In genomic region chr15:58715266-58715917, GRCh38 we compare ENCODE assay signal across 18 cellular contexts. TPM values are rescaled to one million over a fixed set of nuclear protein-coding genes. Genes with fewer than 3 reads are reported as not detected.
A peak's percentile ranks its signal among the peaks of the same experiment; 100 is the strongest.
DNase-seq lines count a peak whose midpoint lies in the region; ATAC-seq and TF ChIP-seq lines count a peak whose summit lies in the region.
"Had no signal": no experiment of that assay in that cellular context is flagged by ENCODE, and none has a peak within 500 bp of the region (broad histone marks: within the 10 kb centered on the region; RNA-seq: fewer than 3 reads in every experiment).

No MANE protein-coding gene starts in this region.

- H2BK15ac ChIP-seq in H9 (ENCODE audit: low read depth, low read length) = no peak overlapping the region

- H2AK5ac ChIP-seq in H9 (ENCODE audit: insufficient read length, low read length) = no peak overlapping the region

- no peak overlapping the region for H3K23ac ChIP-seq in H9 (ENCODE audit: insufficient read length, low read depth, low read length)

- peak overlapping the region in 2 of 3 experiments; percentile 9 to 35; a peak in 1 of 7 replicates for H3K27ac Mint-ChIP-seq in H9
- H3K27ac Mint-ChIP-seq in memory B cell = peak overlapping the region; percentile 39

- ATAC-seq in memory B cell (ENCODE audit: low read depth) = peak; percentile 84
- ATAC-seq in HG03432 (IDR thresholded peaks at IDR 0.05; ENCODE audit: unreplicated experiment) = no peak
- no peak for ATAC-seq in HG03097 (IDR thresholded peaks at IDR 0.05; ENCODE audit: low FRiP score, unreplicated experiment)
- ATAC-seq: A549, Panc1, Right ventricle myocardium inferior, SK-N-SH treated with all-trans-retinoic acid at 6 μM for 48 hours had no signal

- WGBS in H9 (ENCODE audit: extremely low coverage, insufficient read length, low lambda C conversion rate) = no CpG with 5 or more reads among the region's 3 CpGs
- WGBS in hepatocyte (ENCODE audit: low lambda C conversion rate, missing lambda C conversion rate) = 98% methylated on average over 3 of the region's 3 CpGs

- no peak overlapping the region for H3K4me3 Mint-ChIP-seq in H9
- H3K4me3 Mint-ChIP-seq in memory B cell = no peak overlapping the region

- no peak overlapping the region for H3K56ac ChIP-seq in H9 (ENCODE audit: insufficient read length, low read depth, low read length)

- no peaks in the 10 kb centered on the region for H3K9me2 ChIP-seq in hepatocyte (replicated peaks; ENCODE audit: insufficient read depth)

- H3K9me3 Mint-ChIP-seq in H9 (no peaks in the 10 kb centered on the region), memory B cell (no peaks in the 10 kb centered on the region)

- no peaks in the 10 kb centered on the region for H3K27me3 ChIP-seq in BLaER1 treated with 17β-estradiol and CSF1 and Interleukin-3, amounts not matched to agents 10 nM and 100 nM
- no peaks in the 10 kb centered on the region for H3K27me3 ChIP-seq in H9 (ENCODE audit: insufficient read depth, low read length)
- H3K27me3 ChIP-seq in hepatocyte = no peaks in the 10 kb centered on the region

- H4K8ac ChIP-seq in H9 (replicated peaks; ENCODE audit: insufficient read length, low read depth, low read length) = no peak overlapping the region

- no peak overlapping the region for H2BK20ac ChIP-seq in H9 (ENCODE audit: low read depth, low read length, poor library complexity, severe bottlenecking)

- H4K91ac ChIP-seq in H9 (ENCODE audit: insufficient read length, low read depth, low read length) = no peak overlapping the region

- H3K14ac ChIP-seq in H9 (ENCODE audit: insufficient read depth, low read length) = no peak overlapping the region

- H3K36me3 ChIP-seq in BLaER1 treated with 17β-estradiol and CSF1 and Interleukin-3, amounts not matched to agents 10 nM and 100 nM = peaks cover 62 to 98% (median 85%) of the 10 kb centered on the region in 11 experiments
- no peaks in the 10 kb centered on the region for H3K36me3 ChIP-seq in hepatocyte (replicated peaks; ENCODE audit: insufficient read depth, low read depth)

- no peaks in the 10 kb centered on the region for H3K27me3 Mint-ChIP-seq in H9 (ENCODE audit: low read depth)
- no peaks in the 10 kb centered on the region for H3K27me3 Mint-ChIP-seq in memory B cell

- H3K79me1 ChIP-seq in H9 (ENCODE audit: insufficient read depth, low read depth, low read length, poor library complexity, severe bottlenecking) = peaks cover 9% of the 10 kb centered on the region

- peaks cover 19 to 56% (median 30%) of the 10 kb centered on the region in 10 experiments for H3K4me1 ChIP-seq in BLaER1 treated with 17β-estradiol and CSF1 and Interleukin-3, amounts not matched to agents 10 nM and 100 nM
- H3K4me1 ChIP-seq in H9 (ENCODE audit: insufficient read depth, low read length) (no peaks in the 10 kb centered on the region), hepatocyte (ENCODE audit: insufficient read depth) (no peaks in the 10 kb centered on the region)

- peak overlapping the region in 8 of 11 experiments; percentile 4 to 67 (median 36); a peak in 11 of 22 replicates for H3K4me2 ChIP-seq in BLaER1 treated with 17β-estradiol and CSF1 and Interleukin-3, amounts not matched to agents 10 nM and 100 nM
- H3K4me2 ChIP-seq in H9 (ENCODE audit: insufficient read depth, insufficient read length, low read length) (no peak overlapping the region), hepatocyte (no peak overlapping the region)
- H3K4me2 ChIP-seq: A549 had no signal

- H2BK120ac ChIP-seq in H9 (ENCODE audit: low read depth, low read length, poor library complexity, severe bottlenecking) = no peak overlapping the region

- no peak overlapping the region for H4K5ac ChIP-seq in H9 (ENCODE audit: insufficient read length, low read depth, low read length)

- no peak overlapping the region for H3K27ac ChIP-seq in BLaER1 treated with 17β-estradiol and CSF1 and Interleukin-3, amounts not matched to agents 10 nM and 100 nM
- H3K27ac ChIP-seq in H9 (ENCODE audit: insufficient read length, low read depth, low read length) (no peak overlapping the region), hepatocyte (no peak overlapping the region)
- H3K27ac ChIP-seq: A549 had no signal

- TF ChIP-seq CTCF in H9 (conservative IDR thresholded peaks at IDR 0.05) = no peak
- no peak for TF ChIP-seq CTCF in hepatocyte (IDR thresholded peaks at IDR 0.05; ENCODE audit: poor library complexity)

- H3K9me3 ChIP-seq in BLaER1 treated with 17β-estradiol and CSF1 and Interleukin-3, amounts not matched to agents 10 nM and 100 nM (replicated peaks in 1 of 11) = peaks cover 0 to 15% (median 0%) of the 10 kb centered on the region in 11 experiments; a peak in 6 of 22 replicates
- no peaks in the 10 kb centered on the region for H3K9me3 ChIP-seq in H9 (ENCODE audit: control insufficient read depth, low read depth, low read length)
- H3K9me3 ChIP-seq in hepatocyte (ENCODE audit: low read depth) = no peaks in the 10 kb centered on the region
- H3K9me3 ChIP-seq: A549 had no signal

- H3T11ph ChIP-seq in H9 (ENCODE audit: low read length) = no peak overlapping the region

- DNase-seq in H9 (no peak), NOMO-1 treated with dmso at 0.1 percent for 144 hours (lab: John Stamatoyannopoulos, UW; ENCODE audit: unreplicated experiment) (peak; percentile 12), memory B cell (ENCODE audit: low spot score in 2 of 2) (no peak), hepatocyte (ENCODE audit: low spot score) (no peak), activated T-cell treated with anti-CD3 and anti-CD28 coated beads for 4 hours (no peak)
- DNase-seq: IMR-90, NCI-H1092 treated with DMSO at 0.1 percent for 48 hours, NCI-H1694, NCI-H2107, NCI-H226, NCI-H526 had no signal

- peaks cover 23 to 100% (median 91%) of the 10 kb centered on the region in 11 experiments for H4K20me1 ChIP-seq in BLaER1 treated with 17β-estradiol and CSF1 and Interleukin-3, amounts not matched to agents 10 nM and 100 nM
- no peaks in the 10 kb centered on the region for H4K20me1 ChIP-seq in H9 (ENCODE audit: control insufficient read depth, insufficient read depth, insufficient read length)
- H4K20me1 ChIP-seq in hepatocyte (ENCODE audit: insufficient read depth, poor library complexity, severe bottlenecking) = peaks cover 9% of the 10 kb centered on the region

- no peak overlapping the region for H3K18ac ChIP-seq in H9 (ENCODE audit: insufficient read length, low read depth, low read length)

- H2BK5ac ChIP-seq in H9 (ENCODE audit: insufficient read length, low read length) = no peak overlapping the region

- H3K4me1 Mint-ChIP-seq in H9 = peaks cover 5 to 7% of the 10 kb centered on the region in 2 experiments
- H3K4me1 Mint-ChIP-seq in memory B cell = peaks cover 17% of the 10 kb centered on the region

- H3K23me2 ChIP-seq in H9 (ENCODE audit: insufficient read length, low read depth, low read length, poor library complexity, severe bottlenecking) = no peaks in the 10 kb centered on the region

- H2AFZ ChIP-seq in H9 (ENCODE audit: low read length) = no peak overlapping the region
- no peak overlapping the region for H2AFZ ChIP-seq in hepatocyte

- no peak overlapping the region for H3K9ac ChIP-seq in BLaER1 treated with 17β-estradiol and CSF1 and Interleukin-3, amounts not matched to agents 10 nM and 100 nM
- H3K9ac ChIP-seq in H9 (ENCODE audit: extremely low read depth, insufficient read length, low read length) = no peak overlapping the region

- no peak overlapping the region for H3K4ac ChIP-seq in H9 (ENCODE audit: low read depth, low read length)

- H3K36me3 Mint-ChIP-seq in H9 (ENCODE audit: insufficient read depth in 1 of 3, low read depth in 3 of 3) (peaks cover 5 to 18% (median 11%) of the 10 kb centered on the region in 3 experiments; a peak in 6 of 7 replicates), memory B cell (peaks cover 11% of the 10 kb centered on the region)

- H3K79me2 ChIP-seq in H9 (ENCODE audit: insufficient read depth, low read length) (peaks cover 2% of the 10 kb centered on the region; the same call in 1 of the 2 replicates), hepatocyte (peaks cover 83% of the 10 kb centered on the region)

- no peak overlapping the region for H2BK12ac ChIP-seq in H9 (ENCODE audit: insufficient read length, low read depth, low read length)

- H3K4me3 ChIP-seq in BLaER1 treated with 17β-estradiol and CSF1 and Interleukin-3, amounts not matched to agents 10 nM and 100 nM = no peak overlapping the region
- H3K4me3 ChIP-seq in hepatocyte = no peak overlapping the region
- H3K4me3 ChIP-seq: A549 had no signal

RNA-seq across cellular contexts. Expression of gene ADAM10, which starts 34.1 kb away (rescaled TPM):
- total RNA-seq in H9 (2021) (150 and 159 TPM in 2 replicates), hepatocyte (125 and 163 TPM in 2 replicates)
- 112 and 121 TPM in 2 replicates for polyA plus RNA-seq in hepatocyte

RNA-seq across cellular contexts. Expression of gene MINDY2, which starts 55.7 kb away (rescaled TPM):
- total RNA-seq in H9 (2021) = 29.5 and 32.3 TPM in 2 replicates
- total RNA-seq in hepatocyte = 17.9 and 19.3 TPM in 2 replicates
- polyA plus RNA-seq in hepatocyte = 32.3 and 44.2 TPM in 2 replicates

Comparison
In these comparisons a context has a peak if more than half of its experiments do, and no peak if none do; other contexts are left out.
1. H3K4me2 ChIP-seq: peak in BLaER1 treated with 17β-estradiol and CSF1 and Interleukin-3, amounts not matched to agents 10 nM and 100 nM (8 of 11); none in H9 (single experiment) and hepatocyte (single experiment).